In the genomic region with DNA sequence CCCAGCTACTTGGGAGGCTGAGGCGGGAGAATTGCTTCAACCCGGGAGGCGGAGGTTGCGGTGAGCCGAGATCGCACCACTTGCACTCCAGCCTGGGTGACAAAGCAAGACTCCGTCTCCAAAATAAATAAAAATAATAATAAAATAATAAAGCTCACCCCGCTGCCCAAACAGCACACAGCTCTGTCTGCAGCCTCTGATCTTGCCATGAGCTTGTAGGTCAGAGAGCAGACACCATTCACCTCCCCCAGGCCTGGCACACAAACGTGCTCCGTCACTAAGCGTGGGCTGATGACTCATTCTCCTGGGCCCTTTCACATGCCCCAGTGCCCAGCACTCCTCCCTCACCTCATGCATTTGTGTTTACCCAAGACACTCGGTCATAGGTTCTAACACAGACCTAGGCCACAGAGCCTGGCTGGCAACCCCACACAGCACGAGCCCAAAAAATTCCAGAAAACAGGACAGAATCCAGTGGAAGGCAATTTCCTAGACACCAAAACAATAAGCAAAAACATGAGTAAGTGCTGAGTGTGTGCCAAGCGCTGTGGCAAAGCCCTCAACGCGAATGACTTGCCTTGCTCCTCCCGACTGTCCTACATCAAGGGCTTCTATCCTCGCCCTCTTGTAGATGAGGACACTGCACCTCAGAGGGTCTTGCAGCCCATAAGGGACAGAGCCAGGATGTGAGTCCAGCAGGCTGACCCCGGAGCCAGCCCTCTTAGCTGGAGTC, we compare ENCODE assay signal across 1 cellular context.
A peak's percentile ranks its signal among the peaks of the same experiment; 100 is the strongest.
TF ChIP-seq lines count a peak whose summit lies in the region.

No MANE protein-coding gene starts in this region.

TF ChIP-seq in HepG2, 621 proteins besides CTCF, POLR2A, EP300 and RAD21 (continued from another document and continues in another):
- TF ChIP-seq ZNF577 (CRISPR knock-in tag; IDR thresholded peaks at IDR 0.05; ENCODE audit: borderline replicate concordance, low read depth) = no peak
- no peak for TF ChIP-seq ZNF234 (CRISPR knock-in tag; conservative IDR thresholded peaks at IDR 0.05)
- peak; percentile 20; the same call in 1 of the 2 replicates for TF ChIP-seq ATAD3A (CRISPR knock-in tag; IDR thresholded peaks at IDR 0.05)
- no peak for TF ChIP-seq MBD4 (IDR thresholded peaks at IDR 0.05; ENCODE audit: borderline replicate concordance, low read length)
- TF ChIP-seq ZMAT5 (CRISPR knock-in tag; IDR thresholded peaks at IDR 0.05; ENCODE audit: borderline replicate concordance, low read depth) = no peak
- TF ChIP-seq ZGPAT (CRISPR knock-in tag; IDR thresholded peaks at IDR 0.05) = peak; percentile 88
- TF ChIP-seq, protein P1, sequence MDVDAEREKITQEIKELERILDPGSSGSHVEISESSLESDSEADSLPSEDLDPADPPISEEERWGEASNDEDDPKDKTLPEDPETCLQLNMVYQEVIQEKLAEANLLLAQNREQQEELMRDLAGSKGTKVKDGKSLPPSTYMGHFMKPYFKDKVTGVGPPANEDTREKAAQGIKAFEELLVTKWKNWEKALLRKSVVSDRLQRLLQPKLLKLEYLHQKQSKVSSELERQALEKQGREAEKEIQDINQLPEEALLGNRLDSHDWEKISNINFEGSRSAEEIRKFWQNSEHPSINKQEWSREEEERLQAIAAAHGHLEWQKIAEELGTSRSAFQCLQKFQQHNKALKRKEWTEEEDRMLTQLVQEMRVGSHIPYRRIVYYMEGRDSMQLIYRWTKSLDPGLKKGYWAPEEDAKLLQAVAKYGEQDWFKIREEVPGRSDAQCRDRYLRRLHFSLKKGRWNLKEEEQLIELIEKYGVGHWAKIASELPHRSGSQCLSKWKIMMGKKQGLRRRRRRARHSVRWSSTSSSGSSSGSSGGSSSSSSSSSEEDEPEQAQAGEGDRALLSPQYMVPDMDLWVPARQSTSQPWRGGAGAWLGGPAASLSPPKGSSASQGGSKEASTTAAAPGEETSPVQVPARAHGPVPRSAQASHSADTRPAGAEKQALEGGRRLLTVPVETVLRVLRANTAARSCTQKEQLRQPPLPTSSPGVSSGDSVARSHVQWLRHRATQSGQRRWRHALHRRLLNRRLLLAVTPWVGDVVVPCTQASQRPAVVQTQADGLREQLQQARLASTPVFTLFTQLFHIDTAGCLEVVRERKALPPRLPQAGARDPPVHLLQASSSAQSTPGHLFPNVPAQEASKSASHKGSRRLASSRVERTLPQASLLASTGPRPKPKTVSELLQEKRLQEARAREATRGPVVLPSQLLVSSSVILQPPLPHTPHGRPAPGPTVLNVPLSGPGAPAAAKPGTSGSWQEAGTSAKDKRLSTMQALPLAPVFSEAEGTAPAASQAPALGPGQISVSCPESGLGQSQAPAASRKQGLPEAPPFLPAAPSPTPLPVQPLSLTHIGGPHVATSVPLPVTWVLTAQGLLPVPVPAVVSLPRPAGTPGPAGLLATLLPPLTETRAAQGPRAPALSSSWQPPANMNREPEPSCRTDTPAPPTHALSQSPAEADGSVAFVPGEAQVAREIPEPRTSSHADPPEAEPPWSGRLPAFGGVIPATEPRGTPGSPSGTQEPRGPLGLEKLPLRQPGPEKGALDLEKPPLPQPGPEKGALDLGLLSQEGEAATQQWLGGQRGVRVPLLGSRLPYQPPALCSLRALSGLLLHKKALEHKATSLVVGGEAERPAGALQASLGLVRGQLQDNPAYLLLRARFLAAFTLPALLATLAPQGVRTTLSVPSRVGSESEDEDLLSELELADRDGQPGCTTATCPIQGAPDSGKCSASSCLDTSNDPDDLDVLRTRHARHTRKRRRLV (CRISPR knock-in tag; IDR thresholded peaks at IDR 0.05) = no peak
- TF ChIP-seq MYNN (CRISPR knock-in tag; IDR thresholded peaks at IDR 0.05; ENCODE audit: low read depth) = no peak; the same call in 1 of the 2 replicates
- TF ChIP-seq, protein P2, sequence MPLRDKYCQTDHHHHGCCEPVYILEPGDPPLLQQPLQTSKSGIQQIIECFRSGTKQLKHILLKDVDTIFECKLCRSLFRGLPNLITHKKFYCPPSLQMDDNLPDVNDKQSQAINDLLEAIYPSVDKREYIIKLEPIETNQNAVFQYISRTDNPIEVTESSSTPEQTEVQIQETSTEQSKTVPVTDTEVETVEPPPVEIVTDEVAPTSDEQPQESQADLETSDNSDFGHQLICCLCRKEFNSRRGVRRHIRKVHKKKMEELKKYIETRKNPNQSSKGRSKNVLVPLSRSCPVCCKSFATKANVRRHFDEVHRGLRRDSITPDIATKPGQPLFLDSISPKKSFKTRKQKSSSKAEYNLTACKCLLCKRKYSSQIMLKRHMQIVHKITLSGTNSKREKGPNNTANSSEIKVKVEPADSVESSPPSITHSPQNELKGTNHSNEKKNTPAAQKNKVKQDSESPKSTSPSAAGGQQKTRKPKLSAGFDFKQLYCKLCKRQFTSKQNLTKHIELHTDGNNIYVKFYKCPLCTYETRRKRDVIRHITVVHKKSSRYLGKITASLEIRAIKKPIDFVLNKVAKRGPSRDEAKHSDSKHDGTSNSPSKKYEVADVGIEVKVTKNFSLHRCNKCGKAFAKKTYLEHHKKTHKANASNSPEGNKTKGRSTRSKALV (CRISPR knock-in tag; IDR thresholded peaks at IDR 0.05) = no peak
- TF ChIP-seq GABPA (IDR thresholded peaks at IDR 0.05; ENCODE audit: low read depth, low read length) = no peak
- TF ChIP-seq GABPA (CRISPR knock-in tag; IDR thresholded peaks at IDR 0.05; ENCODE audit: low read depth) = no peak; the same call in 1 of the 2 replicates
- peak; percentile 90 for TF ChIP-seq FOXO1 (CRISPR knock-in tag; IDR thresholded peaks at IDR 0.05)
- TF ChIP-seq, protein P3, sequence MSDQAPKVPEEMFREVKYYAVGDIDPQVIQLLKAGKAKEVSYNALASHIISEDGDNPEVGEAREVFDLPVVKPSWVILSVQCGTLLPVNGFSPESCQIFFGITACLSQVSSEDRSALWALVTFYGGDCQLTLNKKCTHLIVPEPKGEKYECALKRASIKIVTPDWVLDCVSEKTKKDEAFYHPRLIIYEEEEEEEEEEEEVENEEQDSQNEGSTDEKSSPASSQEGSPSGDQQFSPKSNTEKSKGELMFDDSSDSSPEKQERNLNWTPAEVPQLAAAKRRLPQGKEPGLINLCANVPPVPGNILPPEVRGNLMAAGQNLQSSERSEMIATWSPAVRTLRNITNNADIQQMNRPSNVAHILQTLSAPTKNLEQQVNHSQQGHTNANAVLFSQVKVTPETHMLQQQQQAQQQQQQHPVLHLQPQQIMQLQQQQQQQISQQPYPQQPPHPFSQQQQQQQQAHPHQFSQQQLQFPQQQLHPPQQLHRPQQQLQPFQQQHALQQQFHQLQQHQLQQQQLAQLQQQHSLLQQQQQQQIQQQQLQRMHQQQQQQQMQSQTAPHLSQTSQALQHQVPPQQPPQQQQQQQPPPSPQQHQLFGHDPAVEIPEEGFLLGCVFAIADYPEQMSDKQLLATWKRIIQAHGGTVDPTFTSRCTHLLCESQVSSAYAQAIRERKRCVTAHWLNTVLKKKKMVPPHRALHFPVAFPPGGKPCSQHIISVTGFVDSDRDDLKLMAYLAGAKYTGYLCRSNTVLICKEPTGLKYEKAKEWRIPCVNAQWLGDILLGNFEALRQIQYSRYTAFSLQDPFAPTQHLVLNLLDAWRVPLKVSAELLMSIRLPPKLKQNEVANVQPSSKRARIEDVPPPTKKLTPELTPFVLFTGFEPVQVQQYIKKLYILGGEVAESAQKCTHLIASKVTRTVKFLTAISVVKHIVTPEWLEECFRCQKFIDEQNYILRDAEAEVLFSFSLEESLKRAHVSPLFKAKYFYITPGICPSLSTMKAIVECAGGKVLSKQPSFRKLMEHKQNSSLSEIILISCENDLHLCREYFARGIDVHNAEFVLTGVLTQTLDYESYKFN (CRISPR knock-in tag; conservative IDR thresholded peaks at IDR 0.05) = peak; percentile 81
- TF ChIP-seq ZNF782 (CRISPR knock-in tag; IDR thresholded peaks at IDR 0.05; ENCODE audit: borderline replicate concordance) = no peak
- TF ChIP-seq SMAD3 (CRISPR knock-in tag; IDR thresholded peaks at IDR 0.05) = peak; percentile 46; the same call in 1 of the 2 replicates
- no peak for TF ChIP-seq ZNF562 (CRISPR knock-in tag; IDR thresholded peaks at IDR 0.05; ENCODE audit: borderline replicate concordance)
- peak; percentile 92 for TF ChIP-seq ZNF687 (CRISPR knock-in tag; IDR thresholded peaks at IDR 0.05)
- no peak for TF ChIP-seq KLF13 (CRISPR knock-in tag; IDR thresholded peaks at IDR 0.05)
- no peak for TF ChIP-seq PHF5A (CRISPR knock-in tag; IDR thresholded peaks at IDR 0.05; ENCODE audit: low read depth, unreplicated experiment)
- TF ChIP-seq ZNF547 (CRISPR knock-in tag; IDR thresholded peaks at IDR 0.05) = no peak; the same call in 1 of the 2 replicates
- TF ChIP-seq ZNF720 (CRISPR knock-in tag; IDR thresholded peaks at IDR 0.05) = peak; percentile 41; the same call in 1 of the 2 replicates
- TF ChIP-seq ZNF121 (CRISPR knock-in tag; IDR thresholded peaks at IDR 0.05) = no peak
- 0 out of 2 replicates have a peak, but pooled peaks have one; percentile 38 for TF ChIP-seq ZFP82 (CRISPR knock-in tag; IDR thresholded peaks at IDR 0.05; ENCODE audit: borderline replicate concordance)
- TF ChIP-seq ZSCAN30 (CRISPR knock-in tag; IDR thresholded peaks at IDR 0.05) = no peak
- TF ChIP-seq ZNF24 (IDR thresholded peaks at IDR 0.05) = no peak; the same call in 1 of the 2 replicates
- TF ChIP-seq, protein P4, sequence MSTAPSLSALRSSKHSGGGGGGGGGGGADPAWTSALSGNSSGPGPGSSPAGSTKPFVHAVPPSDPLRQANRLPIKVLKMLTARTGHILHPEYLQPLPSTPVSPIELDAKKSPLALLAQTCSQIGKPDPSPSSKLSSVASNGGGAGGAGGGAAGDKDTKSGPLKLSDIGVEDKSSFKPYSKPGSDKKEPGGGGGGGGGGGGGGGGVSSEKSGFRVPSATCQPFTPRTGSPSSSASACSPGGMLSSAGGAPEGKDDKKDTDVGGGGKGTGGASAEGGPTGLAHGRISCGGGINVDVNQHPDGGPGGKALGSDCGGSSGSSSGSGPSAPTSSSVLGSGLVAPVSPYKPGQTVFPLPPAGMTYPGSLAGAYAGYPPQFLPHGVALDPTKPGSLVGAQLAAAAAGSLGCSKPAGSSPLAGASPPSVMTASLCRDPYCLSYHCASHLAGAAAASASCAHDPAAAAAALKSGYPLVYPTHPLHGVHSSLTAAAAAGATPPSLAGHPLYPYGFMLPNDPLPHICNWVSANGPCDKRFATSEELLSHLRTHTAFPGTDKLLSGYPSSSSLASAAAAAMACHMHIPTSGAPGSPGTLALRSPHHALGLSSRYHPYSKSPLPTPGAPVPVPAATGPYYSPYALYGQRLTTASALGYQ (CRISPR knock-in tag; IDR thresholded peaks at IDR 0.05) = no peak; the same call in 1 of the 2 replicates
- no peak for TF ChIP-seq ZSCAN20 (CRISPR knock-in tag; IDR thresholded peaks at IDR 0.05; ENCODE audit: borderline replicate concordance)
- TF ChIP-seq ARID2 (CRISPR knock-in tag; IDR thresholded peaks at IDR 0.05; ENCODE audit: borderline replicate concordance) = no peak
- no peak for TF ChIP-seq ZNF839 (CRISPR knock-in tag; IDR thresholded peaks at IDR 0.05; ENCODE audit: borderline replicate concordance)
- no peak for TF ChIP-seq SOX6 (IDR thresholded peaks at IDR 0.05)
- TF ChIP-seq SOX6 (CRISPR knock-in tag; IDR thresholded peaks at IDR 0.05) = peak; percentile 51; the same call in 1 of the 2 replicates
- 0 out of 2 replicates have a peak, but pooled peaks have one; percentile 73 for TF ChIP-seq MXD4 (CRISPR knock-in tag; IDR thresholded peaks at IDR 0.05)
- TF ChIP-seq ZMAT3 (CRISPR knock-in tag; conservative IDR thresholded peaks at IDR 0.05) = peak; percentile 88
- TF ChIP-seq SP5 (CRISPR knock-in tag; IDR thresholded peaks at IDR 0.05; ENCODE audit: borderline replicate concordance, low read depth) = peak; percentile 92
- peak; percentile 95 for TF ChIP-seq MIER3 (CRISPR knock-in tag; IDR thresholded peaks at IDR 0.05; ENCODE audit: borderline replicate concordance)
- peak; percentile 73; the same call in 1 of the 2 replicates for TF ChIP-seq ZNF563 (CRISPR knock-in tag; IDR thresholded peaks at IDR 0.05)
- TF ChIP-seq ZNF496 (CRISPR knock-in tag; IDR thresholded peaks at IDR 0.05; ENCODE audit: insufficient replicate concordance) = no peak
- no peak for TF ChIP-seq HOXD1 (CRISPR knock-in tag; IDR thresholded peaks at IDR 0.05)
- TF ChIP-seq MTA1 (CRISPR knock-in tag; IDR thresholded peaks at IDR 0.05; ENCODE audit: borderline replicate concordance) = 0 out of 2 replicates have a peak, but pooled peaks have one; percentile 31
- peak; percentile 44; the same call in 1 of the 2 replicates for TF ChIP-seq SIN3A (IDR thresholded peaks at IDR 0.05; ENCODE audit: borderline replicate concordance, low read depth, low read length)
- no peak for TF ChIP-seq MAFG (CRISPR knock-in tag; IDR thresholded peaks at IDR 0.05)
